ENCODE assay signal across 9 cellular contexts in genomic region chr2:38554973-38555595, GRCh38. TPM values are rescaled to one million over a fixed set of nuclear protein-coding genes. Genes with fewer than 3 reads are reported as not detected.
DNase-seq lines count a peak whose midpoint lies in the region; ATAC-seq, FAIRE-seq and TF ChIP-seq lines count a peak whose summit lies in the region.
"Had no signal": no experiment of that assay in that cellular context is flagged by ENCODE, and none has a peak within 500 bp of the region (broad histone marks: within the 10 kb centered on the region; RNA-seq: fewer than 3 reads in every experiment).

No MANE protein-coding gene starts in this region.

- TF ChIP-seq EP300 in HepG2 (IDR thresholded peaks at IDR 0.05; ENCODE audit: low read depth in 2 of 2, low read length in 2 of 2) (no peak), HepG2 (CRISPR knock-in tag; IDR thresholded peaks at IDR 0.05; ENCODE audit: borderline replicate concordance) (no peak)

- BruUV-seq in HCT116 (replicated peaks; lab: Mats Ljungman, UMichigan): no TSS peak
- BruUV-seq in HepG2 (replicated peaks; lab: Mats Ljungman, UMichigan): no TSS peak

- RAD21 ChIA-PET in HCT116 (lab: Charles Lee; ENCODE audit: low non-redundant PET in 1 of 2, low total read pairs in 2 of 2, uncharacterized antibody in 2 of 2, unreplicated experiment in 2 of 2): no interaction called here

- no peaks in the 10 kb centered on the region for H3K27me3 Mint-ChIP-seq in stimulated activated naive CD8-positive, alpha-beta T cell treated with anti-CD3 and anti-CD28 coated beads, Interleukin-15, amount 100 ng/mL, for 72 hours

- TF ChIP-seq RAD21 in HCT116 (IDR thresholded peaks at IDR 0.05; ENCODE audit: low read depth) (peak; percentile 28; the same call in 1 of the 2 replicates), HepG2 (CRISPR knock-in tag; IDR thresholded peaks at IDR 0.05) (0 out of 2 replicates have a peak, but pooled peaks have one; percentile 28)

- no peak overlapping the region for H3K4me3 ChIP-seq in HCT116 (replicated peaks in 1 of 2; ENCODE audit: low read depth in 1 of 2, low read length in 2 of 2)
- H3K4me3 ChIP-seq in adrenal gland: no peak overlapping the region
- no peak overlapping the region for H3K4me3 ChIP-seq in HepG2 (replicated peaks in 1 of 3; ENCODE audit: insufficient read depth in 1 of 3, low read depth in 2 of 3, low read length in 3 of 3)
- H3K4me3 ChIP-seq: prostate gland had no signal

- no peaks in the 10 kb centered on the region for H3K9me3 Mint-ChIP-seq in stimulated activated naive CD8-positive, alpha-beta T cell treated with anti-CD3 and anti-CD28 coated beads, Interleukin-15, amount 100 ng/mL, for 72 hours

- in situ Hi-C loops in HepG2 (cut with HindIII; ENCODE audit: extremely low pct_ligation_motif_present, low pct_unique_long_range_greater_than_20kb): no loop called here

- no peaks in the 10 kb centered on the region for H3K9me3 ChIP-seq in HCT116 (ENCODE audit: control insufficient read depth in 1 of 2, insufficient read depth in 1 of 2, low read depth in 1 of 2, low read length in 2 of 2)
- no peaks in the 10 kb centered on the region for H3K9me3 ChIP-seq in adrenal gland (replicated peaks in 1 of 3)
- H3K9me3 ChIP-seq in HepG2 (ENCODE audit: low read length): no peaks in the 10 kb centered on the region
- H3K9me3 ChIP-seq: prostate gland had no signal

- H3K9me2 ChIP-seq in HCT116 (ENCODE audit: insufficient read depth): no peaks in the 10 kb centered on the region

- H3K4me1 Mint-ChIP-seq in stimulated activated naive CD8-positive, alpha-beta T cell treated with anti-CD3 and anti-CD28 coated beads, Interleukin-15, amount 100 ng/mL, for 72 hours: peaks cover 19% of the 10 kb centered on the region

- WGBS in adrenal gland, 4 donors: 96 to 99% (median 97%) methylated on average over 8 of the region's 8 CpGs
- WGBS in HepG2 (ENCODE audit: low lambda C conversion rate): 96% methylated on average over 8 of the region's 8 CpGs

- H3K9ac ChIP-seq in HCT116 (ENCODE audit: low read length) (no peak overlapping the region), HepG2 (ENCODE audit: insufficient read depth, low read depth, low read length) (no peak overlapping the region)

- H3K36me3 ChIP-seq in HCT116 (ENCODE audit: control insufficient read depth in 1 of 2, insufficient read depth in 2 of 2, low read length in 2 of 2) (no peaks in the 10 kb centered on the region), adrenal gland (replicated peaks in 1 of 2) (peaks cover 0 to under 1% of the 10 kb centered on the region in 2 donors), HepG2 (replicated peaks in 1 of 2; ENCODE audit: control insufficient read depth in 1 of 2, insufficient read depth in 2 of 2, low read length in 2 of 2) (peaks cover 2% of the 10 kb centered on the region in 2 experiments; a peak in 2 of 5 replicates)
- H3K36me3 ChIP-seq: prostate gland had no signal

- H3K4me2 ChIP-seq in HCT116 (ENCODE audit: low read length) (no peak overlapping the region), HepG2 (ENCODE audit: low read depth, low read length) (no peak overlapping the region)

- H2AFZ ChIP-seq in HCT116 (ENCODE audit: low read depth, low read length, poor library complexity, severe bottlenecking) (no peak overlapping the region), HepG2 (ENCODE audit: low read length) (no peak overlapping the region)

- intact Hi-C loops in HCT116 (cut with micrococcal nuclease) (no loop called here), adrenal gland (cut with DNase I) (no loop called here), HepG2 (cut with micrococcal nuclease; ENCODE audit: unreplicated experiment) (no loop called here)

- H3K27ac ChIP-seq in C4-2B (no peak overlapping the region), HCT116 (ENCODE audit: low read depth, low read length) (no peak overlapping the region), adrenal gland (no peak overlapping the region), HepG2 (ENCODE audit: extremely low read length, insufficient read depth, low read length) (no peak overlapping the region)
- H3K27ac ChIP-seq: prostate gland had no signal

- H3K79me2 ChIP-seq in HCT116 (ENCODE audit: insufficient read depth, low read length): no peaks in the 10 kb centered on the region
- H3K79me2 ChIP-seq in HepG2 (ENCODE audit: insufficient read depth, low read length): no peaks in the 10 kb centered on the region

- no peak overlapping the region for H3K27ac Mint-ChIP-seq in stimulated activated naive CD8-positive, alpha-beta T cell treated with anti-CD3 and anti-CD28 coated beads, Interleukin-15, amount 100 ng/mL, for 72 hours

- TF ChIP-seq POLR2A in HCT116 (IDR thresholded peaks at IDR 0.05; ENCODE audit: borderline replicate concordance, extremely low read depth, insufficient read depth, insufficient read length) (no peak), adrenal gland (IDR thresholded peaks at IDR 0.05) (no peak), HepG2 (IDR thresholded peaks at IDR 0.05; ENCODE audit: insufficient read depth in 1 of 2, low read depth in 2 of 2, low read length in 2 of 2) (no peak; a peak in 1 of 4 replicates)

- ATAC-seq in HCT116 (peak; percentile 83), HepG2 (peak; percentile 71), HG03135 (IDR thresholded peaks at IDR 0.05; ENCODE audit: unreplicated experiment) (no peak), HG03045 (IDR thresholded peaks at IDR 0.05; ENCODE audit: unreplicated experiment) (no peak)
- ATAC-seq in stimulated activated naive CD8-positive, alpha-beta T cell treated with anti-CD3 and anti-CD28 coated beads, Interleukin-15, amount 100 ng/mL, for 72 hours: no peak

- POLR2A ChIA-PET in HCT116 (lab: Charles Lee): interaction anchor here (1.6 kb wide), 1 partner anchor 196 kb away, joined by 4 read pairs; the partner anchor contains the start of gene SRSF7
- POLR2A ChIA-PET in HepG2 (lab: Yijun Ruan, JAX): interaction anchor here (2.9 kb wide), 1 partner anchor 196 kb away, joined by 9 read pairs; the partner anchor contains the start of gene SRSF7

- no peaks in the 10 kb centered on the region for H4K20me1 ChIP-seq in HCT116 (ENCODE audit: insufficient read depth)
- H4K20me1 ChIP-seq in HepG2 (ENCODE audit: insufficient read depth, low read length): no peaks in the 10 kb centered on the region

- no peak for FAIRE-seq in HepG2 (lab: Jason Lieb, UNC)

- H3K4me1 ChIP-seq in HCT116 (ENCODE audit: control insufficient read depth in 1 of 2, insufficient read depth in 2 of 2, low read length in 2 of 2) (no peaks in the 10 kb centered on the region), adrenal gland (replicated peaks in 1 of 2) (no peaks in the 10 kb centered on the region), HepG2 (ENCODE audit: insufficient read depth, low read length) (no peaks in the 10 kb centered on the region)
- H3K4me1 ChIP-seq: prostate gland had no signal

- H3K4me3 Mint-ChIP-seq in stimulated activated naive CD8-positive, alpha-beta T cell treated with anti-CD3 and anti-CD28 coated beads, Interleukin-15, amount 100 ng/mL, for 72 hours: no peak overlapping the region

- CTCF ChIA-PET in HCT116 (lab: Charles Lee) (interaction anchor here (0.6 to 1.5 kb wide), 6 partner anchors 9 to 239 kb away, joined by 3 to 8 read pairs (median 3); no protein-coding TSS in a partner anchor), HepG2 (lab: Yijun Ruan, JAX; ENCODE audit: low intra/inter-chr PET ratio, low total read pairs) (interaction anchor here (0.6 to 0.8 kb wide), 3 partner anchors 18 to 170 kb away, joined by 3 read pairs; no protein-coding TSS in a partner anchor)

- TF ChIP-seq CTCF in C4-2B (conservative IDR thresholded peaks at IDR 0.05) (peak; percentile 33), HCT116 (IDR thresholded peaks at IDR 0.05 in 2 of 3, conservative IDR thresholded peaks at IDR 0.05 in 1 of 3; ENCODE audit: borderline replicate concordance in 1 of 3, insufficient read depth in 1 of 3, low read depth in 2 of 3, low read length in 2 of 3) (peak; percentile 24 to 58 (median 42); a peak in 4 of 6 replicates), adrenal gland (IDR thresholded peaks at IDR 0.05) (peak in 4 of 6 experiments; percentile 37 to 43 (median 38)), HepG2 (CRISPR knock-in tag; IDR thresholded peaks at IDR 0.05) (peak; percentile 48)

- no peak for DNase-seq in HCT116 (ENCODE audit: low read depth, low spot score)
- no peak for DNase-seq in adrenal gland
- DNase-seq in HepG2 (ENCODE audit: low spot score): peak; percentile 50
- DNase-seq in stimulated activated naive CD8-positive, alpha-beta T cell treated with anti-CD3 and anti-CD28 coated beads, Interleukin-15, amount 100 ng/mL, for 72 hours: no peak
- no peak for DNase-seq in cortex of kidney (lab: John Stamatoyannopoulos, UW)

- no peaks in the 10 kb centered on the region for H3K27me3 ChIP-seq in HCT116 (ENCODE audit: insufficient read depth, low read length)
- H3K27me3 ChIP-seq in adrenal gland: no peaks in the 10 kb centered on the region
- no peaks in the 10 kb centered on the region for H3K27me3 ChIP-seq in HepG2 (ENCODE audit: control insufficient read depth in 1 of 2, insufficient read depth in 2 of 2, low read length in 2 of 2)

RNA-seq across cellular contexts. Expression of gene HNRNPLL, which starts 47.6 kb away (rescaled TPM):
- total RNA-seq in HCT116 (2021; ENCODE audit: unreplicated experiment) (43.2 TPM), adrenal gland (10 to 100 TPM; 24.5 to 75.2 (median 60.9) TPM), HepG2 (2016; rRNA removed; fragmentation: Illumina TruSeq; extraction: Trizol) (91.9 and 103 TPM in 2 replicates)
- 18.0 and 22.8 TPM in 2 replicates for polyA plus RNA-seq in HCT116 (2012)
- polyA plus RNA-seq in adrenal gland (10 to 100 TPM; 19.5 to 25.8 (median 20.5) TPM), HepG2 (2011; rRNA removed) (34.3 and 49.4 TPM in 2 replicates)
- 52.7 and 54.6 TPM in 2 replicates for total RNA-seq in HepG2 (2016; cell fraction: cytosol; rRNA removed; fragmentation: Illumina TruSeq; extraction: Trizol; ENCODE audit: low read depth)
- total RNA-seq in HepG2 (2016; cell fraction: insoluble cytoplasmic fraction; rRNA removed; fragmentation: Illumina TruSeq; extraction: Trizol): 92.9 and 108 TPM in 2 replicates
- 54.8 and 56.7 TPM in 2 replicates for total RNA-seq in HepG2 (2016; cell fraction: membrane; rRNA removed; fragmentation: Illumina TruSeq; extraction: Trizol)
- 147 and 151 TPM in 2 replicates for total RNA-seq in HepG2 (2016; cell fraction: nucleus; rRNA removed; fragmentation: Illumina TruSeq; extraction: Trizol)
- 17.6 and 20.9 TPM in 2 replicates for polyA plus RNA-seq in HepG2 (2011; cell fraction: cytosol; rRNA removed)
- polyA plus RNA-seq in HepG2 (2011; cell fraction: nucleus; rRNA removed): 29.2 and 34.2 TPM in 2 replicates
- polyA plus RNA-seq in HepG2 (2012): 32.8 and 45.3 TPM in 2 replicates
- 13.0 and 17.4 TPM in 2 replicates for polyA plus RNA-seq in HepG2 (2016; cell fraction: cytosol; fragmentation: Illumina TruSeq; extraction: Trizol; ENCODE audit: low read depth)
- 75.8 and 78.0 TPM in 2 replicates for polyA plus RNA-seq in HepG2 (2016; cell fraction: insoluble cytoplasmic fraction; fragmentation: Illumina TruSeq; extraction: Trizol; ENCODE audit: low read depth)
- polyA plus RNA-seq in HepG2 (2016; cell fraction: membrane; fragmentation: Illumina TruSeq; extraction: Trizol; ENCODE audit: low read depth): 27.6 and 27.9 TPM in 2 replicates
- 66.8 and 68.2 TPM in 2 replicates for polyA plus RNA-seq in HepG2 (2016; cell fraction: nucleus; fragmentation: Illumina TruSeq; extraction: Trizol; ENCODE audit: insufficient read depth, low read depth)
- 14.7 and 21.6 TPM in 2 replicates for polyA minus RNA-seq in HepG2 (2011; rRNA and poly(A)+ RNA removed; ENCODE audit: low replicate concordance)
- polyA minus RNA-seq in HepG2 (2011; cell fraction: cytosol; rRNA and poly(A)+ RNA removed): 25.8 and 30.8 TPM in 2 replicates
- 227 and 258 TPM in 2 replicates for polyA minus RNA-seq in HepG2 (2011; cell fraction: nucleus; rRNA and poly(A)+ RNA removed)

Comparison
In these comparisons a context has a peak if more than half of its experiments do, and no peak if none do; other contexts are left out.
1. ATAC-seq: peak in HCT116 (single experiment) and HepG2 (single experiment); none in stimulated activated naive CD8-positive, alpha-beta T cell treated with anti-CD3 and anti-CD28 coated beads, Interleukin-15, amount 100 ng/mL, for 72 hours (single experiment), HG03135 (single experiment) and HG03045 (single experiment).
2. Peak in every context shown above with its lines, with median percentiles within 50 percentile points of each other: CTCF ChIP-seq.